21 cellular contexts compared by ENCODE assay signal in the genomic region with DNA sequence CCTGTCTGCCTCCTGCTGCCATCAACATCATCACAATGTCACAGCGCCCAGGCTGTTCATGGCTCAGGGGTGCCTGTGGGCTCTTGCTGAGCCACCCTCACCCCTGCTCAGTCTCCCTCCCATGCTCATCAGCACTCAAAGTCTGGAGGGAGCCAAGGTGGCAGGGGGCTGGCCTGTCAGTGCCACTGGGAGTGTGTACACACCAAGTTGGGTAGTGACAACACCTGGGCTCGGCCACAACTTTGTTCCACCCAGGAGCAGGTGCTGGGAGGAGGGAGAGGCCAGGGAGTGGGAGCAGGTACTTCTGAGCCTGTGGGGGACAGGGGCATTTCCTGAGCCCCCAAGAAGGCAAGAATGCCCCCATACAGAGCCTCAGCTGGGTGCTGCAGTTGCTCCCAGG.
DNase-seq lines count a peak whose midpoint lies in the region; ATAC-seq and TF ChIP-seq lines count a peak whose summit lies in the region.
"Had no signal": no experiment of that assay in that cellular context is flagged by ENCODE, and none has a peak within 500 bp of the region (broad histone marks: within the 10 kb centered on the region; RNA-seq: fewer than 3 reads in every experiment).

No MANE protein-coding gene starts in this region.

- no peaks in the 10 kb centered on the region for H3K9me3 ChIP-seq in CD4-positive, alpha-beta T cell (ENCODE audit: control insufficient read depth, low read length)
- no peaks in the 10 kb centered on the region for H3K9me3 ChIP-seq in mammary epithelial cell (replicated peaks; ENCODE audit: insufficient read depth, low read length)

- no peak for DNase-seq in stimulated activated naive CD8-positive, alpha-beta T cell treated with anti-CD3 and anti-CD28 coated beads, Interleukin-15, amount 100 ng/mL, for 72 hours
- no peak for DNase-seq in stimulated activated naive CD8-positive, alpha-beta T cell treated with anti-CD3 and anti-CD28 coated beads, Interleukin-15, Interleukin-2, amounts not matched to agents 100 U/mL and 50 U/mL, for 24 hours
- DNase-seq in posterior vena cava (ENCODE audit: low spot score): peak; percentile 63
- DNase-seq in stimulated activated effector memory CD8-positive, alpha-beta T cell treated with anti-CD3 and anti-CD28 coated beads, Interleukin-12 subunit alpha, Interleukin-12 subunit beta, amount 100 ng/mL, for 72 hours (ENCODE audit: low spot score in 2 of 2): no peak
- DNase-seq in CD4-positive, alpha-beta T cell: no peak
- no peak for DNase-seq in mammary epithelial cell
- DNase-seq in stimulated activated CD4-positive, alpha-beta T cell treated with anti-CD3 and anti-CD28 coated beads, Interleukin-4, amount 100 ng/mL, for 4 hours: no peak
- DNase-seq: AML-193; CD4-positive, alpha-beta memory T cell; CD8-positive, alpha-beta memory T cell; COR-L47; DMS 273 treated with DMSO at 0.1 percent for 48 hours; DMS153; DMS79; DND-41; GF-D8 had no signal

- POLR2A ChIA-PET in CD4-positive, alpha-beta T cell (lab: Charles Lee): no interaction called here

- H3K36me3 ChIP-seq in mammary epithelial cell (ENCODE audit: insufficient read depth, low read length): no peaks in the 10 kb centered on the region
- H3K36me3 ChIP-seq: BLaER1 treated with 17β-estradiol and CSF1 and Interleukin-3, amounts not matched to agents 10 nM and 100 nM had no signal

- intact Hi-C loops in posterior vena cava (cut with DNase I): no loop called here
- intact Hi-C loops in CD4-positive, alpha-beta T cell (cut with DNase I, micrococcal nuclease): no loop called here
- intact Hi-C loops in mammary epithelial cell (cut with micrococcal nuclease): no loop called here

- no peak overlapping the region for H3K4me3 Mint-ChIP-seq in stimulated activated naive CD8-positive, alpha-beta T cell treated with anti-CD3 and anti-CD28 coated beads, Interleukin-15, amount 100 ng/mL, for 72 hours
- no peak overlapping the region for H3K4me3 Mint-ChIP-seq in stimulated activated effector memory CD8-positive, alpha-beta T cell treated with anti-CD3 and anti-CD28 coated beads, Interleukin-12 subunit alpha, Interleukin-12 subunit beta, amount 100 ng/mL, for 72 hours
- H3K4me3 Mint-ChIP-seq in CD4-positive, alpha-beta T cell: no peak overlapping the region
- H3K4me3 Mint-ChIP-seq: B cell; CD4-positive, alpha-beta memory T cell; CD8-positive, alpha-beta memory T cell had no signal

- no peaks in the 10 kb centered on the region for H3K79me2 ChIP-seq in mammary epithelial cell (ENCODE audit: insufficient read depth, low read length)

- H2AFZ ChIP-seq in mammary epithelial cell (ENCODE audit: low read depth, low read length): no peak overlapping the region

- no peak overlapping the region for H3K27ac Mint-ChIP-seq in stimulated activated naive CD8-positive, alpha-beta T cell treated with anti-CD3 and anti-CD28 coated beads, Interleukin-15, amount 100 ng/mL, for 72 hours
- H3K27ac Mint-ChIP-seq in stimulated activated effector memory CD8-positive, alpha-beta T cell treated with anti-CD3 and anti-CD28 coated beads, Interleukin-12 subunit alpha, Interleukin-12 subunit beta, amount 100 ng/mL, for 72 hours: no peak overlapping the region
- no peak overlapping the region for H3K27ac Mint-ChIP-seq in CD4-positive, alpha-beta T cell
- H3K27ac Mint-ChIP-seq: B cell; CD4-positive, alpha-beta memory T cell; CD8-positive, alpha-beta memory T cell had no signal

- H3K27me3 Mint-ChIP-seq in stimulated activated naive CD8-positive, alpha-beta T cell treated with anti-CD3 and anti-CD28 coated beads, Interleukin-15, amount 100 ng/mL, for 72 hours: no peaks in the 10 kb centered on the region
- no peaks in the 10 kb centered on the region for H3K27me3 Mint-ChIP-seq in CD4-positive, alpha-beta T cell
- H3K27me3 Mint-ChIP-seq: B cell; CD4-positive, alpha-beta memory T cell; CD8-positive, alpha-beta memory T cell had no signal

- in situ Hi-C loops in mammary epithelial cell (cut with MboI; ENCODE audit: low sequenced_read_pairs in 2 of 2): no loop called here

- no peak overlapping the region for H3K9ac ChIP-seq in mammary epithelial cell (ENCODE audit: insufficient read depth, low read length)
- H3K9ac ChIP-seq: BLaER1 treated with 17β-estradiol and CSF1 and Interleukin-3, amounts not matched to agents 10 nM and 100 nM had no signal

- dilution Hi-C loops in mammary epithelial cell (cut with HindIII; ENCODE audit: low sequenced_read_pairs): no loop called here

- no peaks in the 10 kb centered on the region for H3K27me3 ChIP-seq in CD4-positive, alpha-beta T cell (ENCODE audit: control insufficient read depth, insufficient read depth, low read length)
- H3K27me3 ChIP-seq in mammary epithelial cell (ENCODE audit: insufficient read depth, low read length): no peaks in the 10 kb centered on the region
- H3K27me3 ChIP-seq: BLaER1 treated with 17β-estradiol and CSF1 and Interleukin-3, amounts not matched to agents 10 nM and 100 nM had no signal

- peak; percentile 23 for ATAC-seq in stimulated activated naive CD8-positive, alpha-beta T cell treated with anti-CD3 and anti-CD28 coated beads, Interleukin-15, amount 100 ng/mL, for 72 hours
- ATAC-seq in stimulated activated naive CD8-positive, alpha-beta T cell treated with anti-CD3 and anti-CD28 coated beads, Interleukin-15, Interleukin-2, amounts not matched to agents 100 U/mL and 50 U/mL, for 24 hours: no peak
- peak; percentile 19 for ATAC-seq in stimulated activated effector memory CD8-positive, alpha-beta T cell treated with anti-CD3 and anti-CD28 coated beads, Interleukin-12 subunit alpha, Interleukin-12 subunit beta, amount 100 ng/mL, for 72 hours
- no peak for ATAC-seq in CD4-positive, alpha-beta T cell (ENCODE audit: poor library complexity)
- ATAC-seq: A549 had no signal

- H3K9me3 Mint-ChIP-seq in stimulated activated naive CD8-positive, alpha-beta T cell treated with anti-CD3 and anti-CD28 coated beads, Interleukin-15, amount 100 ng/mL, for 72 hours: peaks cover 0 to 12% of the 10 kb centered on the region in 2 donors
- peaks cover 8% of the 10 kb centered on the region for H3K9me3 Mint-ChIP-seq in stimulated activated effector memory CD8-positive, alpha-beta T cell treated with anti-CD3 and anti-CD28 coated beads, Interleukin-12 subunit alpha, Interleukin-12 subunit beta, amount 100 ng/mL, for 72 hours
- H3K9me3 Mint-ChIP-seq in CD4-positive, alpha-beta T cell: peaks cover 2% of the 10 kb centered on the region
- H3K9me3 Mint-ChIP-seq: CD4-positive, alpha-beta memory T cell; CD8-positive, alpha-beta memory T cell had no signal

- no peak overlapping the region for H3K27ac ChIP-seq in CD4-positive, alpha-beta T cell (ENCODE audit: low read depth, low read length)
- H3K27ac ChIP-seq in mammary epithelial cell (ENCODE audit: insufficient read depth, low read depth, low read length): no peak overlapping the region
- H3K27ac ChIP-seq: 22Rv1; A549; BLaER1 treated with 17β-estradiol and CSF1 and Interleukin-3, amounts not matched to agents 10 nM and 100 nM; C4-2B had no signal

- TF ChIP-seq CTCF in CD4-positive, alpha-beta T cell (IDR thresholded peaks at IDR 0.05): no peak
- no peak for TF ChIP-seq CTCF in mammary epithelial cell (conservative IDR thresholded peaks at IDR 0.05 in 1 of 2, IDR thresholded peaks at IDR 0.05 in 1 of 2; ENCODE audit: extremely low read depth in 1 of 2, insufficient read depth in 1 of 2, low read depth in 1 of 2, low read length in 2 of 2)

- CTCF ChIA-PET in CD4-positive, alpha-beta T cell (lab: Charles Lee): no interaction called here
- CTCF ChIA-PET in mammary epithelial cell (lab: Charles Lee; ENCODE audit: low non-redundant PET): no interaction called here

- no peaks in the 10 kb centered on the region for H3K4me1 Mint-ChIP-seq in stimulated activated naive CD8-positive, alpha-beta T cell treated with anti-CD3 and anti-CD28 coated beads, Interleukin-15, amount 100 ng/mL, for 72 hours
- no peaks in the 10 kb centered on the region for H3K4me1 Mint-ChIP-seq in stimulated activated effector memory CD8-positive, alpha-beta T cell treated with anti-CD3 and anti-CD28 coated beads, Interleukin-12 subunit alpha, Interleukin-12 subunit beta, amount 100 ng/mL, for 72 hours
- H3K4me1 Mint-ChIP-seq in CD4-positive, alpha-beta T cell (ENCODE audit: low read depth): no peaks in the 10 kb centered on the region
- H3K4me1 Mint-ChIP-seq: B cell; CD4-positive, alpha-beta memory T cell; CD8-positive, alpha-beta memory T cell had no signal

- H3K4me2 ChIP-seq in mammary epithelial cell (ENCODE audit: insufficient read depth, low read depth, low read length): no peak overlapping the region
- H3K4me2 ChIP-seq: A549; BLaER1 treated with 17β-estradiol and CSF1 and Interleukin-3, amounts not matched to agents 10 nM and 100 nM had no signal

- H3K36me3 Mint-ChIP-seq in stimulated activated effector memory CD8-positive, alpha-beta T cell treated with anti-CD3 and anti-CD28 coated beads, Interleukin-12 subunit alpha, Interleukin-12 subunit beta, amount 100 ng/mL, for 72 hours: no peaks in the 10 kb centered on the region
- no peaks in the 10 kb centered on the region for H3K36me3 Mint-ChIP-seq in CD4-positive, alpha-beta T cell (ENCODE audit: low read depth)
- H3K36me3 Mint-ChIP-seq: CD4-positive, alpha-beta memory T cell; CD8-positive, alpha-beta memory T cell had no signal

- no peaks in the 10 kb centered on the region for H3K4me1 ChIP-seq in mammary epithelial cell (ENCODE audit: insufficient read depth, low read length)
- H3K4me1 ChIP-seq: A549; BLaER1 treated with 17β-estradiol and CSF1 and Interleukin-3, amounts not matched to agents 10 nM and 100 nM had no signal

- 60% methylated on average over 2 of the region's 2 CpGs for WGBS in mammary epithelial cell (ENCODE audit: low coverage, missing lambda C conversion rate)

- BruUV-seq in mammary epithelial cell (replicated peaks; lab: Mats Ljungman, UMichigan): no TSS peak

- H3K4me3 ChIP-seq in mammary epithelial cell (replicated peaks in 1 of 3; ENCODE audit: insufficient read depth in 1 of 3, low read depth in 2 of 3, low read length in 3 of 3): no peak overlapping the region
- H3K4me3 ChIP-seq: A549; BLaER1 treated with 17β-estradiol and CSF1 and Interleukin-3, amounts not matched to agents 10 nM and 100 nM had no signal

- H4K20me1 ChIP-seq in mammary epithelial cell (ENCODE audit: insufficient read depth, low read length): no peaks in the 10 kb centered on the region
- H4K20me1 ChIP-seq: BLaER1 treated with 17β-estradiol and CSF1 and Interleukin-3, amounts not matched to agents 10 nM and 100 nM had no signal

Comparison
In these comparisons a context has a peak if more than half of its experiments do, and no peak if none do; other contexts are left out.
1. ATAC-seq: peak in stimulated activated naive CD8-positive, alpha-beta T cell treated with anti-CD3 and anti-CD28 coated beads, Interleukin-15, amount 100 ng/mL, for 72 hours (single experiment) and stimulated activated effector memory CD8-positive, alpha-beta T cell treated with anti-CD3 and anti-CD28 coated beads, Interleukin-12 subunit alpha, Interleukin-12 subunit beta, amount 100 ng/mL, for 72 hours (single experiment); none in stimulated activated naive CD8-positive, alpha-beta T cell treated with anti-CD3 and anti-CD28 coated beads, Interleukin-15, Interleukin-2, amounts not matched to agents 100 U/mL and 50 U/mL, for 24 hours (single experiment) and CD4-positive, alpha-beta T cell (single experiment).